ENCODE assay signal across 8 cellular contexts in genomic region chr18:35040988-35041751, GRCh38.
A peak's percentile ranks its signal among the peaks of the same experiment; 100 is the strongest.
DNase-seq lines count a peak whose midpoint lies in the region; ATAC-seq lines count a peak whose summit lies in the region.

Gene MAPRE2 (plus strand): TSS chr18:35041413. CDS start chr18:35041540, 127 bp downstream.

- peaks cover 25% of the 10 kb centered on the region for H3K36me3 Mint-ChIP-seq in central memory CD8-positive, alpha-beta T cell (ENCODE audit: insufficient read depth)

- H3K9me3 Mint-ChIP-seq in central memory CD8-positive, alpha-beta T cell = no peaks in the 10 kb centered on the region

- H3K4me1 Mint-ChIP-seq in central memory CD8-positive, alpha-beta T cell = peaks cover 65% of the 10 kb centered on the region

- peak; percentile 98 for DNase-seq in AG08396 (ENCODE audit: low spot score)
- peak; percentile 86 for DNase-seq in NCI-H345 treated with DMSO at 0.1 percent for 48 hours (lab: John Stamatoyannopoulos, UW; ENCODE audit: unreplicated experiment)
- peak; percentile 95 for DNase-seq in activated CD4-positive, CD25-positive, alpha-beta regulatory T cell treated with anti-CD3 and anti-CD28 coated beads, Interleukin-2, amount 50 U/mL, for 16 hours (ENCODE audit: low read depth, low spot score)
- peak; percentile 99 to 100 for DNase-seq in central memory CD8-positive, alpha-beta T cell (ENCODE audit: low spot score in 2 of 2)
- peak; percentile 96 for DNase-seq in iris pigment epithelial cell (ENCODE audit: low read depth)
- DNase-seq in stimulated activated CD4-positive, alpha-beta T cell treated with anti-CD3 and anti-CD28 coated beads, Interleukin-12 subunit alpha, Interleukin-12 subunit beta, amount 100 ng/mL, for 4 hours = peak; percentile 99

- ATAC-seq in GM19023 (IDR thresholded peaks at IDR 0.05; ENCODE audit: unreplicated experiment) = peak; percentile 87
- peak; percentile 81 for ATAC-seq in HG03280 (IDR thresholded peaks at IDR 0.05; ENCODE audit: unreplicated experiment)
- peak; percentile 88 for ATAC-seq in central memory CD8-positive, alpha-beta T cell (replicated peaks; ENCODE audit: extremely low read depth, poor library complexity, severe bottlenecking)

- H3K27me3 Mint-ChIP-seq in central memory CD8-positive, alpha-beta T cell = no peaks in the 10 kb centered on the region

- peak within 1 kb of the TSS; percentile 96 for H3K27ac Mint-ChIP-seq in central memory CD8-positive, alpha-beta T cell (ENCODE audit: low read depth)

- H3K4me3 Mint-ChIP-seq in central memory CD8-positive, alpha-beta T cell = peak within 1 kb of the TSS; percentile 94

Comparison
In these comparisons a context has a peak if more than half of its experiments do, and no peak if none do; other contexts are left out.
1. Peak in every context shown above with its lines: DNase-seq and ATAC-seq.